Comparison of ENCODE assay signal across 11 cellular contexts in the genomic region with DNA sequence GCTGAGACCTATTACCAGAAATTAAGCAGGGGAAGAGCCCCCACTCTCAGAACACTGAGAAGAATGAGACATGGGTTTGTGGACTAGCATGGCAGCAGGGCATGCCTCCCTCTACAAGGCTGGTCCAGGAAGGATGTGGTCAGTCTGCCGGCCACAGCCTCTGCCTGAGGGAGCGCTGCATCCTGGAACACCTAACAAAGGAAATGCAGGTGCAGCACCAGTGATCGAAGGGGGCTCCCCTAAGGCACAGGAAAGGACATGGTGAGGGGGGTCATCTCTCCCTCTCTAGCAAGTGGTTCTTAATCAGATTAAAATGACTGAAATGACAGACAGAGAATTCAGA. TPM values are rescaled to one million over a fixed set of nuclear protein-coding genes. Genes with fewer than 3 reads are reported as not detected.
DNase-seq lines count a peak whose midpoint lies in the region; ATAC-seq and TF ChIP-seq lines count a peak whose summit lies in the region.
"Had no signal": no experiment of that assay in that cellular context is flagged by ENCODE, and none has a peak within 500 bp of the region (broad histone marks: within the 10 kb centered on the region; RNA-seq: fewer than 3 reads in every experiment).

No MANE protein-coding gene starts in this region.

- DNase-seq in activated CD8-positive, alpha-beta memory T cell treated with anti-CD3 and anti-CD28 coated beads, Interleukin-2, amount 10 ng/mL, durations not matched to agents 7 days and 5 days, result peak; percentile 82
- DNase-seq in DMS114 treated with DMSO at 0.1 percent for 48 hours (lab: John Stamatoyannopoulos, UW; ENCODE audit: unreplicated experiment) (no peak), SIG-M5 (lab: John Stamatoyannopoulos, UW) (no peak), amniotic stem cell (lab: John Stamatoyannopoulos, UW) (no peak), testis (no peak)
- DNase-seq: stimulated activated CD4-positive, alpha-beta T cell treated with anti-CD3 and anti-CD28 coated beads, Interleukin-4, amount 100 ng/mL, for 1 hour had no signal

- no peak overlapping the region for H3K4me3 Mint-ChIP-seq in activated CD8-positive, alpha-beta memory T cell treated with anti-CD3 and anti-CD28 coated beads, Interleukin-2, amount 10 ng/mL, durations not matched to agents 7 days and 5 days

- TF ChIP-seq POLR2A in testis (IDR thresholded peaks at IDR 0.05), result no peak

- H3K4me3 ChIP-seq in BLaER1 (no peak overlapping the region), testis (no peak overlapping the region)
- H3K4me3 ChIP-seq: esophagus muscularis mucosa had no signal

- H3K27ac ChIP-seq in BLaER1, result peak overlapping the region; percentile 52; the same call in 1 of the 2 replicates
- no peak overlapping the region for H3K27ac ChIP-seq in testis
- H3K27ac ChIP-seq: esophagus muscularis mucosa had no signal

- peak overlapping the region; percentile 80 for H3K4me2 ChIP-seq in BLaER1

- peak overlapping the region; percentile 38 for H3K27ac Mint-ChIP-seq in activated CD8-positive, alpha-beta memory T cell treated with anti-CD3 and anti-CD28 coated beads, Interleukin-2, amount 10 ng/mL, durations not matched to agents 7 days and 5 days

- intact Hi-C loops in testis (cut with DNase I; ENCODE audit: low total_unique reads), result no loop called here

- H3K9me3 Mint-ChIP-seq in activated CD8-positive, alpha-beta memory T cell treated with anti-CD3 and anti-CD28 coated beads, Interleukin-2, amount 10 ng/mL, durations not matched to agents 7 days and 5 days (ENCODE audit: low read depth), result no peaks in the 10 kb centered on the region

- H3K9ac ChIP-seq in BLaER1, result no peak overlapping the region

- CTCF ChIA-PET in activated CD8-positive, alpha-beta memory T cell treated with anti-CD3 and anti-CD28 coated beads, Interleukin-2, amount 10 ng/mL, durations not matched to agents 7 days and 5 days (lab: Charles Lee), result interaction anchor here (1.1 to 1.2 kb wide), 2 partner anchors 41 to 44 kb away, joined by 4 read pairs; partner anchors contain the start of gene ARL14EP

- peaks cover 20% of the 10 kb centered on the region for H3K4me1 Mint-ChIP-seq in activated CD8-positive, alpha-beta memory T cell treated with anti-CD3 and anti-CD28 coated beads, Interleukin-2, amount 10 ng/mL, durations not matched to agents 7 days and 5 days

- peaks cover 13% of the 10 kb centered on the region for H3K4me1 ChIP-seq in BLaER1
- H3K4me1 ChIP-seq in testis, result no peaks in the 10 kb centered on the region
- H3K4me1 ChIP-seq: esophagus muscularis mucosa had no signal

- H3K9me3 ChIP-seq in BLaER1, result no peaks in the 10 kb centered on the region
- no peaks in the 10 kb centered on the region for H3K9me3 ChIP-seq in testis
- H3K9me3 ChIP-seq: esophagus muscularis mucosa had no signal

- H3K36me3 Mint-ChIP-seq in activated CD8-positive, alpha-beta memory T cell treated with anti-CD3 and anti-CD28 coated beads, Interleukin-2, amount 10 ng/mL, durations not matched to agents 7 days and 5 days, result no peaks in the 10 kb centered on the region

- H4K20me1 ChIP-seq in BLaER1, result no peaks in the 10 kb centered on the region

- H3K27me3 Mint-ChIP-seq in activated CD8-positive, alpha-beta memory T cell treated with anti-CD3 and anti-CD28 coated beads, Interleukin-2, amount 10 ng/mL, durations not matched to agents 7 days and 5 days, result no peaks in the 10 kb centered on the region

- H3K27me3 ChIP-seq in BLaER1 (no peaks in the 10 kb centered on the region), testis (no peaks in the 10 kb centered on the region)
- H3K27me3 ChIP-seq: esophagus muscularis mucosa had no signal

- ATAC-seq in GM19324 (IDR thresholded peaks at IDR 0.05; ENCODE audit: low FRiP score, unreplicated experiment), result peak; percentile 69
- ATAC-seq in HG03060 (IDR thresholded peaks at IDR 0.05; ENCODE audit: low read depth, unreplicated experiment), result peak; percentile 48
- ATAC-seq in activated CD8-positive, alpha-beta memory T cell treated with anti-CD3 and anti-CD28 coated beads, Interleukin-2, amount 10 ng/mL, durations not matched to agents 7 days and 5 days, result peak; percentile 82

- no peak for TF ChIP-seq CTCF in testis (IDR thresholded peaks at IDR 0.05)

- 59 to 62% methylated on average over 3 of the region's 3 CpGs for WGBS in testis, 2 donors

- no peaks in the 10 kb centered on the region for H3K36me3 ChIP-seq in BLaER1
- H3K36me3 ChIP-seq in testis (ENCODE audit: low read depth, missing control alignments), result no peaks in the 10 kb centered on the region
- H3K36me3 ChIP-seq: esophagus muscularis mucosa had no signal

RNA-seq across cellular contexts. Expression of gene ARL14EP, which starts 40.6 kb away (rescaled TPM):
- 10 to 100 TPM; 28.3 to 36.1 TPM for total RNA-seq in activated CD8-positive, alpha-beta memory T cell treated with anti-CD3 and anti-CD28 coated beads, Interleukin-2, amount 10 ng/mL, durations not matched to agents 7 days and 5 days
- total RNA-seq in testis, result 10 to 100 TPM; 21.8 to 25.1 TPM
- polyA plus RNA-seq in testis (ENCODE audit: insufficient read depth, low read depth, low replicate concordance), result 33.9 TPM

RNA-seq across cellular contexts. Expression of gene FSHB, which starts 51.4 kb away (rescaled TPM):
- not detected for total RNA-seq in activated CD8-positive, alpha-beta memory T cell treated with anti-CD3 and anti-CD28 coated beads, Interleukin-2, amount 10 ng/mL, durations not matched to agents 7 days and 5 days
- not detected for total RNA-seq in testis
- not detected for polyA plus RNA-seq in testis (ENCODE audit: insufficient read depth, low read depth, low replicate concordance)
- total RNA-seq: activated CD8-positive, alpha-beta memory T cell treated with anti-CD3 and anti-CD28 coated beads for 36 hours; esophagus muscularis mucosa had no signal
